30 cellular contexts compared by ENCODE assay signal in genomic region chr6:129264480-129265045, GRCh38.
DNase-seq lines count a peak whose midpoint lies in the region; ATAC-seq and TF ChIP-seq lines count a peak whose summit lies in the region.
"Had no signal": no experiment of that assay in that cellular context is flagged by ENCODE, and none has a peak within 500 bp of the region (broad histone marks: within the 10 kb centered on the region; RNA-seq: fewer than 3 reads in every experiment).

No MANE protein-coding gene starts in this region.

- H3K36me3 ChIP-seq in right atrium auricular region = peaks cover 23% of the 10 kb centered on the region
- H3K36me3 ChIP-seq: suprapubic skin had no signal

- H3K9me3 ChIP-seq in right atrium auricular region = no peaks in the 10 kb centered on the region
- H3K9me3 ChIP-seq: body of pancreas, suprapubic skin had no signal

- ATAC-seq in Right ventricle myocardium inferior (peak; percentile 66), GM18861 (IDR thresholded peaks at IDR 0.05; ENCODE audit: unreplicated experiment) (no peak), GM18907 (IDR thresholded peaks at IDR 0.05; ENCODE audit: unreplicated experiment) (no peak)
- ATAC-seq: activated CD8-positive, alpha-beta memory T cell treated with anti-CD3 and anti-CD28 coated beads, Interleukin-2, amount 10 ng/mL, durations not matched to agents 7 days and 5 days; activated naive CD8-positive, alpha-beta T cell treated with anti-CD3 and anti-CD28 coated beads, Interleukin-2, amount 50 U/mL, for 24 hours; body of pancreas; GM23338; naive thymus-derived CD8-positive, alpha-beta T cell; SK-N-SH treated with all-trans-retinoic acid at 6 μM for 48 hours; stimulated activated effector memory CD8-positive, alpha-beta T cell treated with anti-CD3 and anti-CD28 coated beads, Interleukin-12 subunit alpha, Interleukin-12 subunit beta, amount 100 ng/mL, for 72 hours had no signal

- no peak overlapping the region for H3K4me3 ChIP-seq in right atrium auricular region
- H3K4me3 ChIP-seq in fibroblast of pulmonary artery (replicated peaks; ENCODE audit: low read depth, low read length) = no peak overlapping the region
- H3K4me3 ChIP-seq: body of pancreas, GM23338, lung, suprapubic skin had no signal

- intact Hi-C loops in Right ventricle myocardium inferior (cut with DNase I) = no loop called here

- peaks cover 0 to 13% of the 10 kb centered on the region in 2 donors for H3K4me1 ChIP-seq in right atrium auricular region
- H3K4me1 ChIP-seq: body of pancreas, suprapubic skin had no signal

- no peak for DNase-seq in Right ventricle myocardium inferior (ENCODE audit: missing footprints)
- DNase-seq in right atrium auricular region (ENCODE audit: low spot score) = no peak
- peak; percentile 23 for DNase-seq in amniotic epithelial cell (ENCODE audit: low read depth)
- DNase-seq in fibroblast of pulmonary artery (ENCODE audit: low read depth) = peak; percentile 53
- no peak for DNase-seq in substantia nigra (lab: John Stamatoyannopoulos, UW)
- no peak for DNase-seq in KG1 (lab: John Stamatoyannopoulos, UW)
- DNase-seq: activated CD4-positive, alpha-beta T cell treated with anti-CD3 and anti-CD28 coated beads, Interleukin-2, amount 50 U/mL, for 4 hours; activated CD8-positive, alpha-beta memory T cell treated with anti-CD3 and anti-CD28 coated beads, Interleukin-2, amount 10 ng/mL, durations not matched to agents 7 days and 5 days; activated naive CD4-positive, alpha-beta T cell; activated naive CD8-positive, alpha-beta T cell treated with anti-CD3 and anti-CD28 coated beads, Interleukin-2, amount 50 U/mL, for 24 hours; activated T-cell treated with anti-CD3 and anti-CD28 coated beads, Interleukin-2, amount 50 U/mL, for 48 hours; body of pancreas; DMS79; effector CD4-positive, alpha-beta T cell; GF-D8; glutamatergic neuron; MM.1S; naive thymus-derived CD8-positive, alpha-beta T cell; NCI-H1930; NCI-H526; stimulated activated CD4-positive, alpha-beta T cell treated with anti-CD3 and anti-CD28 coated beads, Interleukin-15, amount 100 ng/mL, for 24 hours had no signal

- TF ChIP-seq CTCF in right atrium auricular region (IDR thresholded peaks at IDR 0.05) = no peak
- no peak for TF ChIP-seq CTCF in fibroblast of pulmonary artery (IDR thresholded peaks at IDR 0.05; ENCODE audit: low read length, missing control alignments)

- H3K27ac ChIP-seq in right atrium auricular region = peak overlapping the region in 1 of 2 donors; percentile 45
- H3K27ac ChIP-seq in substantia nigra (ENCODE audit: low read depth, low read length, poor library complexity, severe bottlenecking) = peak overlapping the region; percentile 29
- H3K27ac ChIP-seq: 22Rv1, body of pancreas, HL-60, suprapubic skin had no signal

- no peaks in the 10 kb centered on the region for H3K27me3 ChIP-seq in right atrium auricular region
- H3K27me3 ChIP-seq: body of pancreas, suprapubic skin had no signal

Comparison
In these comparisons a context has a peak if more than half of its experiments do, and no peak if none do; other contexts are left out.
1. DNase-seq: peak in amniotic epithelial cell (single experiment) and fibroblast of pulmonary artery (single experiment); none in Right ventricle myocardium inferior (single experiment), right atrium auricular region (single experiment), substantia nigra (0 of 49) and KG1 (single experiment).